In the genomic region with DNA sequence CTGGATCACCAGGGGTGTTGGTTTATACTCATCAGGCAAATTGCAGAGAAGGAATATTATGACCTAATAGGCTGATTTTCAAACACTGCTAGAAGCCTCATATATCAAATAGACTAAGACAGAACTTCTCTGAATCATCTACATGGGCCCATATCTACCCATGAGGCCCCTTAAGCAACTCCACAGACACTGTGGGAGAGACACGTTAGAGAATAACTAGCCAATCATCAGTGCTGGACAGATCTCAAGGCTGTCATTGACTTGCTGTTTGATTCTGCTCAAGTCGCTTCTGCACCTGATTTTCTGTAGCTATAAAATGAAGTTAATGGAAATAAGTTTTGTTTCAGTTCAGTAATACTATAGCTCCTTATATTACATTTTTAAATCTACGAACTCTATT, we compare ENCODE assay signal across 29 cellular contexts.
"Had no signal": no experiment of that assay in that cellular context is flagged by ENCODE, and none has a peak within 500 bp of the region (broad histone marks: within the 10 kb centered on the region; RNA-seq: fewer than 3 reads in every experiment).

No MANE protein-coding gene starts in this region.

- H3K9me3 Mint-ChIP-seq: stimulated activated naive CD8-positive, alpha-beta T cell treated with anti-CD3 and anti-CD28 coated beads, Interleukin-15, amount 100 ng/mL, for 72 hours; type B pancreatic cell had no signal

- H3K4me3 ChIP-seq: neural progenitor cell, ovary, psoas muscle, right lobe of liver, sigmoid colon, suprapubic skin, testis, tibial artery, transverse colon, upper lobe of right lung, uterus had no signal

- H3K27me3 Mint-ChIP-seq: type B pancreatic cell had no signal

- H3K36me3 ChIP-seq: neural progenitor cell, ovary, right lobe of liver, sigmoid colon, suprapubic skin, tibial artery, transverse colon, upper lobe of right lung, uterus had no signal

- H3K27ac ChIP-seq: neural progenitor cell, ovary, parathyroid adenoma, psoas muscle, right lobe of liver, sigmoid colon, suprapubic skin, testis, tibial artery, transverse colon, upper lobe of right lung, uterus had no signal

- FAIRE-seq: small intestine had no signal

- H3K27ac Mint-ChIP-seq: natural killer cell; nephron; neural progenitor cell; progenitor cell of endocrine pancreas; stimulated activated effector memory CD8-positive, alpha-beta T cell treated with anti-CD3 and anti-CD28 coated beads, Interleukin-12 subunit alpha, Interleukin-12 subunit beta, amount 100 ng/mL, for 72 hours; stimulated activated naive CD8-positive, alpha-beta T cell treated with anti-CD3 and anti-CD28 coated beads, Interleukin-15, amount 100 ng/mL, for 72 hours; type B pancreatic cell had no signal

- H3K9ac ChIP-seq: neural progenitor cell, parathyroid adenoma had no signal

- H3K4me1 Mint-ChIP-seq: natural killer cell; stimulated activated effector memory CD8-positive, alpha-beta T cell treated with anti-CD3 and anti-CD28 coated beads, Interleukin-12 subunit alpha, Interleukin-12 subunit beta, amount 100 ng/mL, for 72 hours; stimulated activated naive CD8-positive, alpha-beta T cell treated with anti-CD3 and anti-CD28 coated beads, Interleukin-15, amount 100 ng/mL, for 72 hours had no signal

- H3K9me3 ChIP-seq: ovary, psoas muscle, right lobe of liver, sigmoid colon, suprapubic skin, testis, tibial artery, transverse colon, upper lobe of right lung, uterus had no signal

- H3K36me3 Mint-ChIP-seq: natural killer cell; neural progenitor cell; stimulated activated effector memory CD8-positive, alpha-beta T cell treated with anti-CD3 and anti-CD28 coated beads, Interleukin-12 subunit alpha, Interleukin-12 subunit beta, amount 100 ng/mL, for 72 hours; type B pancreatic cell had no signal

- H3K4me3 Mint-ChIP-seq: natural killer cell; nephron; neural progenitor cell; stimulated activated effector memory CD8-positive, alpha-beta T cell treated with anti-CD3 and anti-CD28 coated beads, Interleukin-12 subunit alpha, Interleukin-12 subunit beta, amount 100 ng/mL, for 72 hours; stimulated activated naive CD8-positive, alpha-beta T cell treated with anti-CD3 and anti-CD28 coated beads, Interleukin-15, amount 100 ng/mL, for 72 hours; type B pancreatic cell had no signal

- ATAC-seq: natural killer cell; psoas muscle; right cardiac atrium; right lobe of liver; stimulated activated effector memory CD8-positive, alpha-beta T cell treated with anti-CD3 and anti-CD28 coated beads, Interleukin-12 subunit alpha, Interleukin-12 subunit beta, amount 100 ng/mL, for 72 hours; stimulated activated naive CD8-positive, alpha-beta T cell treated with anti-CD3 and anti-CD28 coated beads, Interleukin-15, amount 100 ng/mL, for 72 hours; stimulated activated naive CD8-positive, alpha-beta T cell treated with anti-CD3 and anti-CD28 coated beads, Interleukin-15, Interleukin-2, amounts not matched to agents 100 U/mL and 50 U/mL, for 24 hours; upper lobe of right lung had no signal

- DNase-seq: natural killer cell; occipital lobe; ovary; posterior cingulate gyrus; psoas muscle; right cardiac atrium; right lobe of liver; sigmoid colon; small intestine; stimulated activated CD4-positive, alpha-beta T cell treated with anti-CD3 and anti-CD28 coated beads, Interleukin-15, amount 100 ng/mL, for 24 hours; stimulated activated CD4-positive, alpha-beta T cell treated with anti-CD3 and anti-CD28 coated beads, Interleukin-2, amount 100 ng/mL, for 24 hours; stimulated activated CD4-positive, alpha-beta T cell treated with anti-CD3 and anti-CD28 coated beads, Interleukin-2, amount 100 ng/mL, for 48 hours; stimulated activated CD4-positive, alpha-beta T cell treated with anti-CD3 and anti-CD28 coated beads, Interleukin-4, amount 100 ng/mL, for 24 hours; stimulated activated naive CD4-positive, alpha-beta T cell; stimulated activated naive CD8-positive, alpha-beta T cell treated with anti-CD3 and anti-CD28 coated beads, Interleukin-15, amount 100 ng/mL, for 72 hours; stimulated activated naive CD8-positive, alpha-beta T cell treated with anti-CD3 and anti-CD28 coated beads, Interleukin-15, Interleukin-2, amounts not matched to agents 100 U/mL and 50 U/mL, for 24 hours; substantia nigra; testis; tibial artery; transverse colon; upper lobe of right lung; uterus had no signal

- H3K4me1 ChIP-seq: neural progenitor cell, right lobe of liver, testis, uterus had no signal
